ENCODE assay signal across 1 cellular context in the genomic region with DNA sequence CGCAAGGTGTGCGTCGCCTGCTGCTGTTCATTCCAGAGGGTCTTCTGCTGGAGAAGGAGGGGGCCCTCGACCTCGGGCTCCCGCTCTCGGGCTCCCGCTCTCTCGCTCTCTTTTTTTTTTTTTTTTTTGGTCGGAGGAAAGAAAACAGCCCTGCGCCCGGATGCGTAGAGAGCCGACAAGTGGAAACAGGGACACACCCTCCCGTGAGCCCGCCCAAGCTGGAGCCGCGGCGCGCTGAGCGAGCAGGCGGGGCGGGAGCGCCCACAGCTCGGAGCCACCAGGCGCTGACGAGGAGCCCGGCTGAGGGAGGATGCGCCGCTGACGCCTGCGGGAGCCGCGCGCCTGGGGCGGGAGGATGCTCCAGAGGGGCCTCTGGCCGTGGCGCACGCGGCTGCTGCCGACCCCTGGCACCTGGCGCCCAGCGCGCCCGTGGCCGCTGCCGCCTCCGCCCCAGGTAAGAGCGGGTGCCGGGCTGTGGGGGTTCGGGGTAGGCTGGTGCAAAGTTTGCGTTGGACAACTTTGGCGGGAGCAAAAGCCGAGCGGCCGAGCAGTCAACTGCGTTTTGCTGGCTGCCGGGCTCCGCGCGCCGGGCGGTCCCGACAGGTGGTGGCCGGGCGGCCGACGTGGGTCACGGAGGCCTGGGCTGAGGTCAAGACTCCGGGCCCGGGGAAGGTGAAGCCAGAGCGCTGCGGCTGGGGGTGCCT.
TF ChIP-seq lines count a peak whose summit lies in the region.

TSS of gene MCUB (plus strand) at position 264 of the 704 bp plus-strand sequence. CDS start at position 356, 92 bp downstream.

TF ChIP-seq in K562, 482 proteins besides CTCF, POLR2A, EP300 and RAD21 (continued from another document and continues in another):
- no peak for TF ChIP-seq ZNF449 (CRISPR knock-in tag; IDR thresholded peaks at IDR 0.05)
- no peak for TF ChIP-seq NCOA4 (IDR thresholded peaks at IDR 0.05; ENCODE audit: partially characterized antibody)
- TF ChIP-seq SRF (CRISPR knock-in tag; IDR thresholded peaks at IDR 0.05): no peak
- peak; percentile 53; the same call in 1 of the 2 replicates for TF ChIP-seq RB1 (IDR thresholded peaks at IDR 0.05; ENCODE audit: low read depth)
- no peak for TF ChIP-seq BMI1 (IDR thresholded peaks at IDR 0.05; ENCODE audit: low read length)
- TF ChIP-seq RBM25 (IDR thresholded peaks at IDR 0.05; ENCODE audit: low read depth, low read length, severe bottlenecking): no peak
- no peak for TF ChIP-seq RFX5 (IDR thresholded peaks at IDR 0.05; ENCODE audit: low read depth, low read length)
- TF ChIP-seq KLF10 (CRISPR knock-in tag; IDR thresholded peaks at IDR 0.05): no peak
- no peak for TF ChIP-seq ZBTB33 (CRISPR knock-in tag; IDR thresholded peaks at IDR 0.05)
- no peak for TF ChIP-seq LEF1 (IDR thresholded peaks at IDR 0.05)
- TF ChIP-seq ZNF592 (IDR thresholded peaks at IDR 0.05): no peak
- TF ChIP-seq TEAD1 (CRISPR knock-in tag; IDR thresholded peaks at IDR 0.05): peak in 1 of 2 experiments; percentile 78; a peak in 1 of 4 replicates
- TF ChIP-seq ELF1 (tag; IDR thresholded peaks at IDR 0.05): no peak
- TF ChIP-seq CBX2 (IDR thresholded peaks at IDR 0.05; ENCODE audit: insufficient read depth, low read length, poor library complexity, severe bottlenecking): no peak
- no peak for TF ChIP-seq TFAM (CRISPR knock-in tag; conservative IDR thresholded peaks at IDR 0.05)
- no peak for TF ChIP-seq ZNF347 (CRISPR knock-in tag; IDR thresholded peaks at IDR 0.05; ENCODE audit: low read depth)
- TF ChIP-seq ILK (tag; IDR thresholded peaks at IDR 0.05; ENCODE audit: borderline replicate concordance, low read depth): no peak
- no peak for TF ChIP-seq MXI1 (IDR thresholded peaks at IDR 0.05; ENCODE audit: low read depth, low read length)
- TF ChIP-seq, protein P1, sequence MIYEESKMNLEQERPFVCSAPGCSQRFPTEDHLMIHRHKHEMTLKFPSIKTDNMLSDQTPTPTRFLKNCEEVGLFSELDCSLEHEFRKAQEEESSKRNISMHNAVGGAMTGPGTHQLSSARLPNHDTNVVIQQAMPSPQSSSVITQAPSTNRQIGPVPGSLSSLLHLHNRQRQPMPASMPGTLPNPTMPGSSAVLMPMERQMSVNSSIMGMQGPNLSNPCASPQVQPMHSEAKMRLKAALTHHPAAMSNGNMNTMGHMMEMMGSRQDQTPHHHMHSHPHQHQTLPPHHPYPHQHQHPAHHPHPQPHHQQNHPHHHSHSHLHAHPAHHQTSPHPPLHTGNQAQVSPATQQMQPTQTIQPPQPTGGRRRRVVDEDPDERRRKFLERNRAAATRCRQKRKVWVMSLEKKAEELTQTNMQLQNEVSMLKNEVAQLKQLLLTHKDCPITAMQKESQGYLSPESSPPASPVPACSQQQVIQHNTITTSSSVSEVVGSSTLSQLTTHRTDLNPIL (CRISPR knock-in tag; IDR thresholded peaks at IDR 0.05): no peak
- TF ChIP-seq, protein P2, sequence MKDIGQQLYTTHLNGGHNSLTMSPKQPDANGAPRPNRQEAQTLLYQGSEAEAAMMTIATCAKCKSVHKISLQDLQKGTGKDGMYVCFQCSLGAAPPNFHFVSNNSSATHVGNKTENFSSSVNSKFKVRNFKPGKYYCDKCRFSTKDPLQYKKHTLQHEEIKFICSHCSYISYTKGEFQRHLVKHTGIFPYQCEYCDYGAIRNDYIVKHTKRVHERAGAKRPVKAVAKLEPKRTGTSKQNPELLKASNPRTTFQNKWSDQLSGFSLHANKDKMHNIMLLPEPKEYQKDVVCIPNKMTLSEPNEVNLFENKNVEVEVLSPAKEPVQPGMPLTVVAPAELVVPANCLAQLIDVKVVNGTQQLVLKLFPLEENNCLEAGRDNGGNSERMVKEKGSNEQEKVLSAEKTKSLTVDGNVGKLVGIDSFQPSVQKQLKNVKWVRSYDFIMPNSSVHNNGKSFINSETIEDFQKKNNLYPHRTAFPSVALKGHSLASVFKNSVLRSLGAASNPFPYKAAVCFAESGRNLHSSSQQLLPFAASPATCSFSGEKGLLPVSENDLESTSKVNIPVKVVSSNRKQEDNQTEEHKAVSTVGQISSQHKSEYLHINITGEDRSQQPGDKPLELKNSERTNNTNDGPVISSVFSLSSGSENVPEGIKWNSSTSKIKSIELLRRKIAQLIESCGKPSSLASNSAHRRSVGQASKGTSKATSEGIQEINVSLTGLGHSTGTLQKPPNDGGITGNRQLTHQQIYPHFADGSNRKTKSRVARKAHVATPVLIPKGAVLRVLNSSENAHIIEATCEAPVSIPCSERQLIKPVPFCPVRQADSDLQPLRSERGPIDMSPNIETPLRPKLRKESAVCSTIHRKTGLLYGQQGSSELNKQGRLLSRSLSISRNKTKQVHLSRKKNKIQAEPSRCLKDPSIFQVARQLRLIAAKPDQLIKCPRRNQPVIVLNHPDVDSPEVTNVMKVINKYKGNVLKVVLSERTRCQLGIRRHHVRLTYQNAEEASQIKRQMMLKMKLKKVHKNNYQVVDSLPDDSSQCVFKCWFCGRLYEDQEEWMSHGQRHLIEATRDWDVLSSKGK (CRISPR knock-in tag; IDR thresholded peaks at IDR 0.05): no peak
- TF ChIP-seq SMAD2 (IDR thresholded peaks at IDR 0.05; ENCODE audit: low read depth, low read length): no peak
- no peak for TF ChIP-seq PHTF2 (CRISPR knock-in tag; IDR thresholded peaks at IDR 0.05)
- TF ChIP-seq, protein P3, sequence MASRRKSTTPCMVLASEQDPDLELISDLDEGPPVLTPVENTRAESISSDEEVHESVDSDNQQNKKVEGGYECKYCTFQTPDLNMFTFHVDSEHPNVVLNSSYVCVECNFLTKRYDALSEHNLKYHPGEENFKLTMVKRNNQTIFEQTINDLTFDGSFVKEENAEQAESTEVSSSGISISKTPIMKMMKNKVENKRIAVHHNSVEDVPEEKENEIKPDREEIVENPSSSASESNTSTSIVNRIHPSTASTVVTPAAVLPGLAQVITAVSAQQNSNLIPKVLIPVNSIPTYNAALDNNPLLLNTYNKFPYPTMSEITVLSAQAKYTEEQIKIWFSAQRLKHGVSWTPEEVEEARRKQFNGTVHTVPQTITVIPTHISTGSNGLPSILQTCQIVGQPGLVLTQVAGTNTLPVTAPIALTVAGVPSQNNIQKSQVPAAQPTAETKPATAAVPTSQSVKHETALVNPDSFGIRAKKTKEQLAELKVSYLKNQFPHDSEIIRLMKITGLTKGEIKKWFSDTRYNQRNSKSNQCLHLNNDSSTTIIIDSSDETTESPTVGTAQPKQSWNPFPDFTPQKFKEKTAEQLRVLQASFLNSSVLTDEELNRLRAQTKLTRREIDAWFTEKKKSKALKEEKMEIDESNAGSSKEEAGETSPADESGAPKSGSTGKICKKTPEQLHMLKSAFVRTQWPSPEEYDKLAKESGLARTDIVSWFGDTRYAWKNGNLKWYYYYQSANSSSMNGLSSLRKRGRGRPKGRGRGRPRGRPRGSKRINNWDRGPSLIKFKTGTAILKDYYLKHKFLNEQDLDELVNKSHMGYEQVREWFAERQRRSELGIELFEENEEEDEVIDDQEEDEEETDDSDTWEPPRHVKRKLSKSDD (conservative IDR thresholded peaks at IDR 0.05; ENCODE audit: low read length): no peak
- no peak for TF ChIP-seq ERF (CRISPR knock-in tag; IDR thresholded peaks at IDR 0.05)
- TF ChIP-seq ZNF699 (CRISPR knock-in tag; IDR thresholded peaks at IDR 0.05; ENCODE audit: insufficient replicate concordance): no peak
- no peak for TF ChIP-seq MECOM (CRISPR knock-in tag; IDR thresholded peaks at IDR 0.05)
- TF ChIP-seq ZNF175 (CRISPR knock-in tag; IDR thresholded peaks at IDR 0.05; ENCODE audit: low read depth): no peak
- TF ChIP-seq RNF2 (IDR thresholded peaks at IDR 0.05): no peak
- TF ChIP-seq SAFB2 (IDR thresholded peaks at IDR 0.05; ENCODE audit: borderline replicate concordance, low read depth, low read length, severe bottlenecking): no peak
- TF ChIP-seq RBM15 (IDR thresholded peaks at IDR 0.05; ENCODE audit: insufficient read depth, low read length): no peak
- no peak for TF ChIP-seq TAF9B (IDR thresholded peaks at IDR 0.05; ENCODE audit: partially characterized antibody)
- no peak for TF ChIP-seq BRF1 (IDR thresholded peaks at IDR 0.05; ENCODE audit: borderline replicate concordance, extremely low read depth, insufficient read length)
- no peak for TF ChIP-seq GABPB2 (CRISPR knock-in tag; conservative IDR thresholded peaks at IDR 0.05)
- no peak for TF ChIP-seq MEF2A (IDR thresholded peaks at IDR 0.05; ENCODE audit: control insufficient read depth, low read depth, low read length)
- TF ChIP-seq ZNF263 (CRISPR knock-in tag; IDR thresholded peaks at IDR 0.05; ENCODE audit: borderline replicate concordance): 0 out of 2 replicates have a peak, but pooled peaks have one; percentile 40
- no peak for TF ChIP-seq ZNF316 (IDR thresholded peaks at IDR 0.05)
- no peak for TF ChIP-seq U2AF1 (optimal IDR thresholded peaks at IDR 0.05; ENCODE audit: low read depth, low read length)
- TF ChIP-seq, protein P4, sequence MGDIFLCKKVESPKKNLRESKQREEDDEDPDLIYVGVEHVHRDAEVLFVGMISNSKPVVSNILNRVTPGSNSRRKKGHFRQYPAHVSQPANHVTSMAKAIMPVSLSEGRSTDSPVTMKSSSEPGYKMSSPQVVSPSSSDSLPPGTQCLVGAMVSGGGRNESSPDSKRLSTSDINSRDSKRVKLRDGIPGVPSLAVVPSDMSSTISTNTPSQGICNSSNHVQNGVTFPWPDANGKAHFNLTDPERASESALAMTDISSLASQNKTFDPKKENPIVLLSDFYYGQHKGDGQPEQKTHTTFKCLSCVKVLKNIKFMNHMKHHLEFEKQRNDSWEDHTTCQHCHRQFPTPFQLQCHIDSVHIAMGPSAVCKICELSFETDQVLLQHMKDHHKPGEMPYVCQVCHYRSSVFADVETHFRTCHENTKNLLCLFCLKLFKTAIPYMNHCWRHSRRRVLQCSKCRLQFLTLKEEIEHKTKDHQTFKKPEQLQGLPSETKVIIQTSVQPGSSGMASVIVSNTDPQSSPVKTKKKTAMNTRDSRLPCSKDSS (IDR thresholded peaks at IDR 0.05; ENCODE audit: low read depth, partially characterized antibody): no peak
- TF ChIP-seq HNRNPLL (IDR thresholded peaks at IDR 0.05; ENCODE audit: low read depth, low read length, poor library complexity, severe bottlenecking): peak; percentile 81
- TF ChIP-seq, protein P5, sequence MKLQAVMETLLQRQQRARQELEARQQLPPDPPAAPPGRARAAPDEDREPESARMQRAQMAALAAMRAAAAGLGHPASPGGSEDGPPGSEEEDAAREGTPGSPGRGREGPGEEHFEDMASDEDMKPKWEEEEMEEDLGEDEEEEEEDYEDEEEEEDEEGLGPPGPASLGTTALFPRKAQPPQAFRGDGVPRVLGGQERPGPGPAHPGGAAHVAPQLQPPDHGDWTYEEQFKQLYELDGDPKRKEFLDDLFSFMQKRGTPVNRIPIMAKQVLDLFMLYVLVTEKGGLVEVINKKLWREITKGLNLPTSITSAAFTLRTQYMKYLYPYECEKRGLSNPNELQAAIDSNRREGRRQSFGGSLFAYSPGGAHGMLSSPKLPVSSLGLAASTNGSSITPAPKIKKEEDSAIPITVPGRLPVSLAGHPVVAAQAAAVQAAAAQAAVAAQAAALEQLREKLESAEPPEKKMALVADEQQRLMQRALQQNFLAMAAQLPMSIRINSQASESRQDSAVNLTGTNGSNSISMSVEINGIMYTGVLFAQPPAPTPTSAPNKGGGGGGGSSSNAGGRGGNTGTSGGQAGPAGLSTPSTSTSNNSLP (IDR thresholded peaks at IDR 0.05; ENCODE audit: borderline replicate concordance, low read depth, low read length): no peak
- TF ChIP-seq SRSF1 (IDR thresholded peaks at IDR 0.05; ENCODE audit: low read depth, low read length): no peak
- TF ChIP-seq TSC22D4 (tag; IDR thresholded peaks at IDR 0.05): no peak
- TF ChIP-seq MCM5 (IDR thresholded peaks at IDR 0.05; ENCODE audit: low read depth): no peak
- TF ChIP-seq BRD4 (IDR thresholded peaks at IDR 0.05): no peak
